ENCODE assay signal across 12 cellular contexts in the genomic region with DNA sequence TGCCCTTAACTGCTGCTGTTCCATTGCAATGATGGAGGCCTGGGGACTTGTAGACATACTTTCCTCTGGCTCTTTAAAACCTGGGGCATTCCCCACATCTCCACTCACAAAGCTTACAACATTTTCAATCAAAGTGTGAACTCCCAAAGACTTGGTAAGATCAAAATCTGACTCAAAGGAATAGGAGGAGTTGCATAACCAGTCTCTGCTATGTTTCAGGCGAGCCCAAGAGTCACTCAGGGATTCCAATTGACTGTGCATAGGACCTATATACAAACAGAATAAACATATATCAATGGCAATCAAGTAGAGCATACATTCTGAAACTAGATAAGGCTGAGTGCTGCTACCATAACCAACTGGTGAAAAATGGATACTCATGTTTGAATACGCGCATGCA.
"Had no signal": no experiment of that assay in that cellular context is flagged by ENCODE, and none has a peak within 500 bp of the region (broad histone marks: within the 10 kb centered on the region; RNA-seq: fewer than 3 reads in every experiment).

No MANE protein-coding gene starts in this region.

- H3K27ac ChIP-seq: cardiac muscle cell, colonic mucosa, neural progenitor cell, pancreas had no signal

- H3K4me1 ChIP-seq: colonic mucosa, neural progenitor cell had no signal

- H3K9me3 Mint-ChIP-seq: activated naive CD8-positive, alpha-beta T cell treated with anti-CD3 and anti-CD28 coated beads, Interleukin-2, amount 10 ng/mL, durations not matched to agents 7 days and 5 days; neural progenitor cell had no signal

- H3K4me3 Mint-ChIP-seq: activated CD8-positive, alpha-beta T cell treated with anti-CD3 and anti-CD28 coated beads, Interleukin-2, amount 10 ng/mL, durations not matched to agents 7 days and 5 days; activated naive CD8-positive, alpha-beta T cell treated with anti-CD3 and anti-CD28 coated beads, Interleukin-2, amount 10 ng/mL, durations not matched to agents 7 days and 5 days; neural progenitor cell had no signal

- H3K27me3 ChIP-seq: cardiac muscle cell, colonic mucosa, neural progenitor cell, pancreas had no signal

- H3K36me3 ChIP-seq: neural progenitor cell had no signal

- H3K4me3 ChIP-seq: cardiac muscle cell, colonic mucosa, neural progenitor cell, pancreas had no signal

- H3K9me3 ChIP-seq: colonic mucosa, pancreas had no signal

- H3K27ac Mint-ChIP-seq: activated naive CD8-positive, alpha-beta T cell treated with anti-CD3 and anti-CD28 coated beads, Interleukin-2, amount 10 ng/mL, durations not matched to agents 7 days and 5 days; neural progenitor cell had no signal

- ATAC-seq: activated CD8-positive, alpha-beta T cell treated with anti-CD3 and anti-CD28 coated beads, Interleukin-2, amount 10 ng/mL, durations not matched to agents 7 days and 5 days; left ventricle myocardium superior; pancreas had no signal

- DNase-seq: activated CD4-positive, alpha-beta T cell treated with anti-CD3 and anti-CD28 coated beads for 1 hour; activated CD8-positive, alpha-beta memory T cell treated with anti-CD3 and anti-CD28 coated beads, Interleukin-2, amount 50 U/mL, for 48 hours; activated CD8-positive, alpha-beta T cell treated with anti-CD3 and anti-CD28 coated beads, Interleukin-2, amount 10 ng/mL, durations not matched to agents 7 days and 5 days; activated naive CD8-positive, alpha-beta T cell treated with anti-CD3 and anti-CD28 coated beads, Interleukin-2, amount 10 ng/mL, durations not matched to agents 7 days and 5 days; colonic mucosa; effector CD4-positive, alpha-beta T cell; kidney; left ventricle myocardium superior; mesendoderm; pancreas had no signal

- H3K4me1 Mint-ChIP-seq: neural progenitor cell had no signal

- H3K27me3 Mint-ChIP-seq: activated naive CD8-positive, alpha-beta T cell treated with anti-CD3 and anti-CD28 coated beads, Interleukin-2, amount 10 ng/mL, durations not matched to agents 7 days and 5 days had no signal
